In the genomic region with DNA sequence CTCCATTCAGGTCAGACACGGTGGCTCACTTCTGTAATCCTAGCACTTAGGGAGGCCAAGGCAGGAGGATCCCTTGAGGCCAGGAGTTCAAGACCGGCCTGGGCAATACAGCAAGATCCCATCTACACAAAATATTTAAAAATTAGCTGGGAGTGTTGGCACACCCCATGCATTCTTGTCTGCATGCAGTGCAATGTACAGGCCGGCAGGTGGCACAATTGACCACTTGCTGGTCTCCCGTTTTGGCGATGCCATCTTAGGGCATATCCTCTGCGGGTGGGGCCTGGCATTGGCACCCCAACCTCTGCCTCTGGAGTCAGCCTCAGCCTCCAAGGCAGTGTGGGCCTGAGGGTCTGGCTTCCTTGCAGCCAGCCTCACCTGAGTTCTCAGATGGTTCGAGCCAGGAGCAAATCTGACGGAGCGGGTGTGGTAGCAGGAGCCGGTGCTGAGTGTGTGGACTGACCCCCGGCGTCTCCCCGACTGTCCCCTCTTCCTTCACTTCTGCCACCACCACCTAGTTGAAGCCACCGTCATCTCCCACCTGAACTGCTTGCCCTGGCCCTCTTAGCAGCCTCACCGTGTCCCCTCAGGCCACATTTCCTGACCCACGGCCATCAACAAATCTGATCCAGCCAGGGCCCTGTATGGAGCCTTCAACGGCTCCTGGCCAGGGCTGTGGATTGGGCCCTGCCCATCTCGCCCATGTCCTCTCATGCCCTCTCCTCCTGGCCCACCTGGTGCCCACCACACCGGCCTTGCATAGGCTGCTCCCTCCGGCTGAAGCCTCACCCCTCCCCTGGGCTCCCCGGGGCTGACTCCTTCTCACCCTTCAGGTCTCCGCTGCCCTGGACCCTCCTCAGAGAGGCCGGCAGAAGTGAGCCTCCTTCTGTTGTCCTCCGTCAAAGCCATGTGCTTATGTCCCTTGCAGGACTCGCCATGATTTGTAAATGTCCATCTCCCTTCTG, we compare ENCODE assay signal across 8 cellular contexts.
DNase-seq lines count a peak whose midpoint lies in the region; ATAC-seq and TF ChIP-seq lines count a peak whose summit lies in the region.

No MANE protein-coding gene starts in this region.

- peak; percentile 97 for TF ChIP-seq CTCF in LNCAP (IDR thresholded peaks at IDR 0.05)

- no peaks in the 10 kb centered on the region for H3K27me3 Mint-ChIP-seq in T-helper 1 cell treated with Interleukin-12 subunit alpha and Interleukin-12 subunit beta and Interleukin-4 antibody, amounts not matched to agents 30 μg/mL and 1 μg/mL, for 36 hours (ENCODE audit: low read depth)

- H3K4me1 Mint-ChIP-seq in T-helper 1 cell treated with Interleukin-12 subunit alpha and Interleukin-12 subunit beta and Interleukin-4 antibody, amounts not matched to agents 30 μg/mL and 1 μg/mL, for 36 hours (ENCODE audit: low read depth): no peaks in the 10 kb centered on the region

- no peaks in the 10 kb centered on the region for H3K9me3 Mint-ChIP-seq in T-helper 1 cell treated with Interleukin-12 subunit alpha and Interleukin-12 subunit beta and Interleukin-4 antibody, amounts not matched to agents 30 μg/mL and 1 μg/mL, for 36 hours

- no peak for TF ChIP-seq POLR2A in GM18505 (IDR thresholded peaks at IDR 0.05; ENCODE audit: borderline replicate concordance, extremely low read depth, insufficient read depth, insufficient read length)

- H3K4me3 Mint-ChIP-seq in T-helper 1 cell treated with Interleukin-12 subunit alpha and Interleukin-12 subunit beta and Interleukin-4 antibody, amounts not matched to agents 30 μg/mL and 1 μg/mL, for 36 hours: no peak overlapping the region

- peak; percentile 71 for DNase-seq in ELR (ENCODE audit: low read depth)
- peak; percentile 22 for DNase-seq in amniotic epithelial cell (ENCODE audit: low read depth)
- peak; percentile 80 for DNase-seq in hepatic stellate cell (ENCODE audit: low spot score)
- DNase-seq in stimulated activated CD4-positive, alpha-beta T cell treated with anti-CD3 and anti-CD28 coated beads, Interleukin-12 subunit alpha, Interleukin-12 subunit beta, amount 100 ng/mL, for 48 hours (ENCODE audit: low read depth in 2 of 3, low spot score in 1 of 3): peak; percentile 42 to 66 (median 51)

- H3K36me3 Mint-ChIP-seq in T-helper 1 cell treated with Interleukin-12 subunit alpha and Interleukin-12 subunit beta and Interleukin-4 antibody, amounts not matched to agents 30 μg/mL and 1 μg/mL, for 36 hours (ENCODE audit: low read depth): no peaks in the 10 kb centered on the region

- ATAC-seq in GM18505 (IDR thresholded peaks at IDR 0.05; ENCODE audit: unreplicated experiment): no peak
- ATAC-seq in HG03175 (IDR thresholded peaks at IDR 0.05; ENCODE audit: unreplicated experiment): no peak

- H3K27ac Mint-ChIP-seq in T-helper 1 cell treated with Interleukin-12 subunit alpha and Interleukin-12 subunit beta and Interleukin-4 antibody, amounts not matched to agents 30 μg/mL and 1 μg/mL, for 36 hours: peak overlapping the region; percentile 8

Comparison
In these comparisons a context has a peak if more than half of its experiments do, and no peak if none do; other contexts are left out.
1. DNase-seq: peak in every context shown above with its lines; median percentile 80 in hepatic stellate cell; 71 in ELR; 51 in stimulated activated CD4-positive, alpha-beta T cell treated with anti-CD3 and anti-CD28 coated beads, Interleukin-12 subunit alpha, Interleukin-12 subunit beta, amount 100 ng/mL, for 48 hours; 22 in amniotic epithelial cell.